17 cellular contexts compared by ENCODE assay signal in the genomic region with DNA sequence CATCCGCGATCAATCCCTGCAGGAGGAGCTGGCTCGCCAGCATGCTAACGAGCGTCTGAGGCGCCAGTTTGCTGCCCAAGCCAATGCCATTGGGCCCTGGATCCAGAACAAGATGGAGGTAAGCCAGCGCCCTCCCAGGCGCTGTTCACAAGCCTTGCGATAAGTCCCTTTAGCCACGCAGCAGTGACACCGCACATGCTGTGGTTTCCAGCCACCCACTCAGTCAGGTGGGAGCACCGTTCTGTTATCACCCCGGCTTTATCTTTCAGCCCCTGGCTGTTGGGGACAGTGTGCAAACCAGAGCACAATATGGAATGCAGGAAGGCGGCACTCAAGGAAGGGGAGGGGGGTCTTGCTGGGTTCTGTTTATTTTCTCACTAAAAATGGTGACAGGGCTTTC.
"Had no signal": no experiment of that assay in that cellular context is flagged by ENCODE, and none has a peak within 500 bp of the region (broad histone marks: within the 10 kb centered on the region; RNA-seq: fewer than 3 reads in every experiment).

No MANE protein-coding gene starts in this region.

- H3K4me1 ChIP-seq: tibial artery had no signal

- H3K4me1 Mint-ChIP-seq: memory B cell; naive thymus-derived CD8-positive, alpha-beta T cell had no signal

- H3K27ac Mint-ChIP-seq: activated CD8-positive, alpha-beta T cell treated with anti-CD3 and anti-CD28 coated beads for 36 hours; activated T-cell treated with anti-CD3 and anti-CD28 coated beads, Interleukin-2, amount 50 U/mL, for 24 hours; activated T-helper 2 cell treated with anti-CD3 and anti-CD28 coated beads, Interferon-gamma antibody, Interleukin-2, Interleukin-4, amounts not matched to agents 10 μg/mL and 5 μg/mL and 100 μg/mL, durations not matched to agents 14 hours and 24 hours and 36 hours; dendritic cell treated with granulocyte-macrophage colony-stimulating factor and Interleukin-4, amounts not matched to agents 40 ng/mL and 50 ng/mL, for 4 days; effector memory CD8-positive, alpha-beta T cell; memory B cell; naive thymus-derived CD8-positive, alpha-beta T cell had no signal

- H3K9me3 ChIP-seq: ovary, tibial artery had no signal

- H3K4me3 Mint-ChIP-seq: activated CD8-positive, alpha-beta T cell treated with anti-CD3 and anti-CD28 coated beads for 36 hours; activated T-cell treated with anti-CD3 and anti-CD28 coated beads, Interleukin-2, amount 50 U/mL, for 24 hours; dendritic cell treated with granulocyte-macrophage colony-stimulating factor and Interleukin-4, amounts not matched to agents 40 ng/mL and 50 ng/mL, for 4 days; effector memory CD8-positive, alpha-beta T cell; memory B cell; naive thymus-derived CD8-positive, alpha-beta T cell had no signal

- H3K36me3 Mint-ChIP-seq: memory B cell; naive thymus-derived CD8-positive, alpha-beta T cell had no signal

- H3K36me3 ChIP-seq: brain microvascular endothelial cell, ovary had no signal

- ATAC-seq: effector memory CD8-positive, alpha-beta T cell; naive thymus-derived CD8-positive, alpha-beta T cell had no signal

- H3K4me3 ChIP-seq: ovary, tibial artery had no signal

- H3K27ac ChIP-seq: brain microvascular endothelial cell, ovary, tibial artery had no signal

- H3K27me3 ChIP-seq: brain microvascular endothelial cell, ovary, tibial artery had no signal

- H3K9me3 Mint-ChIP-seq: activated CD8-positive, alpha-beta T cell treated with anti-CD3 and anti-CD28 coated beads for 36 hours; activated T-cell treated with anti-CD3 and anti-CD28 coated beads, Interleukin-2, amount 50 U/mL, for 24 hours; activated T-helper 2 cell treated with anti-CD3 and anti-CD28 coated beads, Interferon-gamma antibody, Interleukin-2, Interleukin-4, amounts not matched to agents 10 μg/mL and 5 μg/mL and 100 μg/mL, durations not matched to agents 14 hours and 24 hours and 36 hours; dendritic cell treated with granulocyte-macrophage colony-stimulating factor and Interleukin-4, amounts not matched to agents 40 ng/mL and 50 ng/mL, for 4 days; effector memory CD8-positive, alpha-beta T cell; memory B cell; naive thymus-derived CD8-positive, alpha-beta T cell had no signal

- DNase-seq: activated CD4-positive, alpha-beta T cell treated with anti-CD3 and anti-CD28 coated beads for 48 hours; activated CD4-positive, CD25-positive, alpha-beta regulatory T cell; activated naive CD4-positive, alpha-beta T cell treated with Interleukin-2 at 50 U/mL for 16 hours; activated T-cell treated with anti-CD3 and anti-CD28 coated beads, Interleukin-2, amount 50 U/mL, for 24 hours; brain microvascular endothelial cell; cerebellar nuclear complex; effector memory CD8-positive, alpha-beta T cell; naive thymus-derived CD8-positive, alpha-beta T cell; ovary; stimulated activated CD4-positive, alpha-beta T cell treated with anti-CD3 and anti-CD28 coated beads, Interleukin-2, amount 100 ng/mL, for 24 hours; stimulated activated naive CD4-positive, alpha-beta T cell treated with Interleukin-2 at 50 U/mL for 16 hours; T-helper 9 cell; tibial artery had no signal

- H3K27me3 Mint-ChIP-seq: dendritic cell treated with granulocyte-macrophage colony-stimulating factor and Interleukin-4, amounts not matched to agents 40 ng/mL and 50 ng/mL, for 4 days had no signal
